ENCODE assay signal across 8 cellular contexts in the genomic region with DNA sequence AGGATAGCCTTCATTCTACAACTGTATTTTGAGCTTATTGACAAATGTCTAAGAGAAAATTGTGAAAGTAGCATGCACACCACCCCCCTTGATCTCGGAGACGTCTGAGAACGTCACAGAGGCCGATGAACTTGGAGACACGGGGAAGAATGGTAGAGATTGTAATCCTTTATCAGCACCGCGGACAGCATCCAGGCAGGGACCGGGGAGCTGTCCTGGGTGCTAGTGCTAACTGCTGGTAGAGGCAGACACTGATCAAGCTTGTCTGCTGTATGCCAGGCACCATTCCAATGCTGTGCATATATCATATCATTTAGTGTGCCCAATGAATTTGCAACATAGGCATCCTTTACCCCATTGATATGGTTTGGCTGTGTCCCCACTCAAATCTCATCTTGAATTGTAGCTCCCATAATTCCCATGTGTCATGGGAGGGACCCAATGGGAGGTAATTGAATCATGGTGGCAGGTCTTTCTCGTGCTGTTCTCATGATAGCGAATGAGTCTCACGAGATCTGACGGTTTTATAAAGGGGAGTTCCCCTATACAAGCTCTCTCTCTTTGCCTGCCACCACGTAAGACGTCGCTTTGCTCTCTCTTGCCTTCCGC.
DNase-seq lines count a peak whose midpoint lies in the region; ATAC-seq and TF ChIP-seq lines count a peak whose summit lies in the region.
"Had no signal": no experiment of that assay in that cellular context is flagged by ENCODE, and none has a peak within 500 bp of the region (broad histone marks: within the 10 kb centered on the region; RNA-seq: fewer than 3 reads in every experiment).

No MANE protein-coding gene starts in this region.

- H3K27ac ChIP-seq in left lung (no peak overlapping the region), substantia nigra (ENCODE audit: low read depth, low read length, poor library complexity, severe bottlenecking) (no peak overlapping the region), esophagus muscularis mucosa (replicated peaks in 1 of 4) (no peak overlapping the region), suprapubic skin (no peak overlapping the region)

- no peak for TF ChIP-seq EP300 in esophagus muscularis mucosa (IDR thresholded peaks at IDR 0.05)
- no peak for TF ChIP-seq EP300 in suprapubic skin (IDR thresholded peaks at IDR 0.05)

- no peaks in the 10 kb centered on the region for H3K9me3 Mint-ChIP-seq in MCF 10A (ENCODE audit: unreplicated experiment)

- WGBS in esophagus muscularis mucosa, result 40% methylated on average over 15 of the region's 16 CpGs
- WGBS in suprapubic skin, result 42% methylated on average over 16 of the region's 16 CpGs

- ATAC-seq in left lung, result peak; percentile 94
- ATAC-seq: Panc1 had no signal

- BruUV-seq in MCF 10A (replicated peaks; lab: Mats Ljungman, UMichigan), result no TSS peak

- H3K36me3 Mint-ChIP-seq in MCF 10A (ENCODE audit: insufficient read depth, unreplicated experiment), result no peaks in the 10 kb centered on the region

- H3K4me1 Mint-ChIP-seq in MCF 10A (ENCODE audit: insufficient read depth, unreplicated experiment), result no peaks in the 10 kb centered on the region

- POLR2A ChIA-PET in MCF 10A (lab: Yijun Ruan, JAX), result no interaction called here

- TF ChIP-seq POLR2A in esophagus muscularis mucosa (IDR thresholded peaks at IDR 0.05; ENCODE audit: low read depth) (no peak), suprapubic skin (IDR thresholded peaks at IDR 0.05) (no peak)

- H3K4me1 ChIP-seq in left lung, result no peaks in the 10 kb centered on the region
- H3K4me1 ChIP-seq in esophagus muscularis mucosa, result no peaks in the 10 kb centered on the region
- no peaks in the 10 kb centered on the region for H3K4me1 ChIP-seq in suprapubic skin

- no peak overlapping the region for H3K4me3 Mint-ChIP-seq in MCF 10A (ENCODE audit: unreplicated experiment)

- TF ChIP-seq CTCF in MCF 10A (IDR thresholded peaks at IDR 0.05; ENCODE audit: unreplicated experiment) (no peak), left lung (IDR thresholded peaks at IDR 0.05) (no peak), esophagus muscularis mucosa (IDR thresholded peaks at IDR 0.05) (no peak), suprapubic skin (IDR thresholded peaks at IDR 0.05) (no peak)

- peaks cover 34% of the 10 kb centered on the region for H3K27me3 Mint-ChIP-seq in MCF 10A (ENCODE audit: insufficient read depth, unreplicated experiment)

- no peak overlapping the region for H3K4me3 ChIP-seq in left lung
- H3K4me3 ChIP-seq in esophagus muscularis mucosa, result no peak overlapping the region
- no peak overlapping the region for H3K4me3 ChIP-seq in suprapubic skin

- H3K9me3 ChIP-seq in left lung (no peaks in the 10 kb centered on the region), esophagus muscularis mucosa (no peaks in the 10 kb centered on the region), suprapubic skin (no peaks in the 10 kb centered on the region)

- intact Hi-C loops in MCF 10A (cut with micrococcal nuclease) (no loop called here), left lung (cut with DNase I) (no loop called here), esophagus muscularis mucosa (cut with DNase I) (no loop called here)

- H3K36me3 ChIP-seq in left lung, result no peaks in the 10 kb centered on the region
- no peaks in the 10 kb centered on the region for H3K36me3 ChIP-seq in esophagus muscularis mucosa
- no peaks in the 10 kb centered on the region for H3K36me3 ChIP-seq in suprapubic skin

- H3K27me3 ChIP-seq in left lung (peaks cover 0 to 25% of the 10 kb centered on the region in 2 donors), esophagus muscularis mucosa (peaks cover 0 to 42% (median 2%) of the 10 kb centered on the region in 4 donors), suprapubic skin (peaks cover 15% of the 10 kb centered on the region)

- CTCF ChIA-PET in MCF 10A (lab: Yijun Ruan, JAX), result interaction anchor here (1.1 kb wide), 1 partner anchor 12 kb away, joined by 5 read pairs; no protein-coding TSS in a partner anchor

- DNase-seq in H4 (ENCODE audit: low spot score), result peak; percentile 42
- DNase-seq in RPMI7951 (ENCODE audit: low read depth), result peak; percentile 58
- DNase-seq in MCF 10A (ENCODE audit: unreplicated experiment), result peak; percentile 75
- DNase-seq in left lung, result peak in 1 of 2 donors; percentile 47
- peak in 27 of 49 donors; percentile 3 to 56 (median 17) for DNase-seq in substantia nigra (lab: John Stamatoyannopoulos, UW)
- no peak for DNase-seq in esophagus muscularis mucosa (ENCODE audit: extremely low spot score)
- no peak for DNase-seq in suprapubic skin (ENCODE audit: low spot score in 2 of 2)

- H3K27ac Mint-ChIP-seq in MCF 10A (ENCODE audit: low read depth, unreplicated experiment), result no peak overlapping the region

Comparison
In these comparisons a context has a peak if more than half of its experiments do, and no peak if none do; other contexts are left out.
1. DNase-seq: peak in H4 (single experiment), RPMI7951 (single experiment), MCF 10A (single experiment) and substantia nigra (27 of 49); none in esophagus muscularis mucosa (single experiment) and suprapubic skin (0 of 2).